In genomic region chr13:105991622-105992254, GRCh38 we compare ENCODE assay signal across 10 cellular contexts.
A peak's percentile ranks its signal among the peaks of the same experiment; 100 is the strongest.
DNase-seq lines count a peak whose midpoint lies in the region; ATAC-seq and TF ChIP-seq lines count a peak whose summit lies in the region.
"Had no signal": no experiment of that assay in that cellular context is flagged by ENCODE, and none has a peak within 500 bp of the region (broad histone marks: within the 10 kb centered on the region; RNA-seq: fewer than 3 reads in every experiment).

No MANE protein-coding gene starts in this region.

- intact Hi-C loops in aorta (cut with DNase I) (no loop called here), testis (cut with DNase I; ENCODE audit: low total_unique reads) (no loop called here)

- H3K27me3 ChIP-seq in mesenchymal stem cell (ENCODE audit: control insufficient read depth in 1 of 2, insufficient read depth in 1 of 2, low read length in 2 of 2): no peaks in the 10 kb centered on the region
- H3K27me3 ChIP-seq in aorta (ENCODE audit: control insufficient read depth in 1 of 2, insufficient read depth in 2 of 2, low read length in 1 of 2): no peaks in the 10 kb centered on the region
- no peaks in the 10 kb centered on the region for H3K27me3 ChIP-seq in Peyer's patch
- no peaks in the 10 kb centered on the region for H3K27me3 ChIP-seq in testis
- H3K27me3 ChIP-seq: dorsolateral prefrontal cortex had no signal

- no peak overlapping the region for H3K14ac ChIP-seq in mesenchymal stem cell (ENCODE audit: low read length in 2 of 2)

- no peak overlapping the region for H3K4me2 ChIP-seq in mesenchymal stem cell (ENCODE audit: low read length, poor library complexity, severe bottlenecking)

- peak overlapping the region in 1 of 2 experiments; percentile 46 for H3K18ac ChIP-seq in mesenchymal stem cell (ENCODE audit: low read depth in 1 of 2, low read length in 2 of 2)

- H2AFZ ChIP-seq in mesenchymal stem cell (ENCODE audit: low read depth, low read length): no peak overlapping the region

- no peak overlapping the region for H2BK120ac ChIP-seq in mesenchymal stem cell (ENCODE audit: low read depth, low read length)

- H3K23ac ChIP-seq in mesenchymal stem cell (ENCODE audit: low read length in 2 of 2): no peak overlapping the region

- no peak for ATAC-seq in aorta (ENCODE audit: low FRiP score)

- no peaks in the 10 kb centered on the region for H3K79me1 ChIP-seq in mesenchymal stem cell (replicated peaks; ENCODE audit: low read length, poor library complexity, severe bottlenecking)

- no peak overlapping the region for H2AK5ac ChIP-seq in mesenchymal stem cell (ENCODE audit: low read length, severe bottlenecking)

- H2BK15ac ChIP-seq in mesenchymal stem cell (ENCODE audit: low read depth, poor library complexity, severe bottlenecking): no peak overlapping the region

- H4K8ac ChIP-seq in mesenchymal stem cell (ENCODE audit: low read length): peak overlapping the region; percentile 45

- no peak overlapping the region for H4K91ac ChIP-seq in mesenchymal stem cell (ENCODE audit: low read length)

- CTCF ChIA-PET in AG04449 (lab: Yijun Ruan, JAX): no interaction called here

- H3K27ac ChIP-seq in mesenchymal stem cell (ENCODE audit: low read length, poor library complexity, severe bottlenecking) (no peak overlapping the region), aorta (ENCODE audit: low read depth in 1 of 2, low read length in 2 of 2) (no peak overlapping the region), Peyer's patch (no peak overlapping the region), testis (no peak overlapping the region)
- H3K27ac ChIP-seq: dorsolateral prefrontal cortex had no signal

- H2BK12ac ChIP-seq in mesenchymal stem cell (ENCODE audit: low read length in 2 of 2): peak overlapping the region in 1 of 2 experiments; percentile 27

- H3K36me3 ChIP-seq in mesenchymal stem cell (ENCODE audit: control insufficient read depth in 1 of 2, insufficient read depth in 2 of 2, low read depth in 1 of 2, low read length in 2 of 2): no peaks in the 10 kb centered on the region
- no peaks in the 10 kb centered on the region for H3K36me3 ChIP-seq in aorta (ENCODE audit: control insufficient read depth in 1 of 2, insufficient read depth in 2 of 2, low read length in 1 of 2)
- no peaks in the 10 kb centered on the region for H3K36me3 ChIP-seq in Peyer's patch
- H3K36me3 ChIP-seq in testis (ENCODE audit: low read depth, missing control alignments): no peaks in the 10 kb centered on the region

- H3K9ac ChIP-seq in mesenchymal stem cell (ENCODE audit: low read length): no peak overlapping the region

- no peak overlapping the region for H2BK5ac ChIP-seq in mesenchymal stem cell (ENCODE audit: low read depth, low read length, poor library complexity, severe bottlenecking)

- H3K4me3 ChIP-seq in AG04449 (ENCODE audit: low read depth, low read length): no peak overlapping the region
- H3K4me3 ChIP-seq in LNCaP clone FGC (ENCODE audit: low read depth, low read length): no peak overlapping the region
- H3K4me3 ChIP-seq in mesenchymal stem cell (ENCODE audit: insufficient read depth in 1 of 2, low read depth in 1 of 2, low read length in 2 of 2): no peak overlapping the region
- H3K4me3 ChIP-seq in aorta (ENCODE audit: low read length in 2 of 2): no peak overlapping the region
- H3K4me3 ChIP-seq in Peyer's patch: no peak overlapping the region
- H3K4me3 ChIP-seq in testis: no peak overlapping the region
- H3K4me3 ChIP-seq: dorsolateral prefrontal cortex had no signal

- H3K4me1 ChIP-seq in mesenchymal stem cell (ENCODE audit: control insufficient read depth, insufficient read depth, low read depth, low read length) (no peaks in the 10 kb centered on the region), aorta (ENCODE audit: control insufficient read depth in 1 of 2, insufficient read depth in 2 of 2, low read length in 2 of 2) (no peaks in the 10 kb centered on the region), Peyer's patch (no peaks in the 10 kb centered on the region), testis (no peaks in the 10 kb centered on the region)

- POLR2A ChIA-PET in AG04449 (lab: Yijun Ruan, JAX): no interaction called here

- no peak overlapping the region for H3K4ac ChIP-seq in mesenchymal stem cell (ENCODE audit: low read depth in 1 of 2, low read length in 2 of 2)

- no peaks in the 10 kb centered on the region for H3K9me3 ChIP-seq in mesenchymal stem cell (ENCODE audit: control insufficient read depth, low read length)
- peaks cover 3% of the 10 kb centered on the region for H3K9me3 ChIP-seq in aorta (ENCODE audit: control insufficient read depth, low read length)
- H3K9me3 ChIP-seq in Peyer's patch: no peaks in the 10 kb centered on the region
- no peaks in the 10 kb centered on the region for H3K9me3 ChIP-seq in testis

- no peak for TF ChIP-seq POLR2A in Peyer's patch (IDR thresholded peaks at IDR 0.05)
- TF ChIP-seq POLR2A in testis (IDR thresholded peaks at IDR 0.05): no peak

- TF ChIP-seq CTCF in AG04449 (IDR thresholded peaks at IDR 0.05; ENCODE audit: insufficient read depth, low read length, missing control alignments): no peak
- no peak for TF ChIP-seq CTCF in LNCaP clone FGC (IDR thresholded peaks at IDR 0.05; ENCODE audit: control insufficient read depth, extremely low read depth, insufficient read depth)
- TF ChIP-seq CTCF in Peyer's patch (IDR thresholded peaks at IDR 0.05): no peak
- TF ChIP-seq CTCF in testis (IDR thresholded peaks at IDR 0.05): no peak

- peak; percentile 23 for DNase-seq in AG04449 (ENCODE audit: low read depth, low spot score)
- peak; percentile 72 for DNase-seq in LNCaP clone FGC (ENCODE audit: low read depth)
- peak; percentile 20 for DNase-seq in brain pericyte (ENCODE audit: low read depth, low spot score)
- peak; percentile 90 for DNase-seq in mesenchymal stem cell
- no peak for DNase-seq in SHP77 treated with DMSO at 0.1 percent for 48 hours (lab: John Stamatoyannopoulos, UW)
- DNase-seq in aorta: no peak
- no peak for DNase-seq in Peyer's patch
- DNase-seq in testis: no peak
- DNase-seq: H7 had no signal

- WGBS in mesenchymal stem cell: 68% methylated on average over 4 of the region's 4 CpGs
- 86 to 87% methylated on average over 4 of the region's 4 CpGs for WGBS in aorta, 2 donors
- WGBS in testis, 2 donors: 83 to 87% methylated on average over 4 of the region's 4 CpGs

Comparison
In these comparisons a context has a peak if more than half of its experiments do, and no peak if none do; other contexts are left out.
1. DNase-seq: peak in AG04449 (single experiment), LNCaP clone FGC (single experiment), brain pericyte (single experiment) and mesenchymal stem cell (single experiment); none in SHP77 treated with DMSO at 0.1 percent for 48 hours (single experiment), aorta (0 of 2), Peyer's patch (0 of 3) and testis (single experiment).